21 cellular contexts compared by ENCODE assay signal in the genomic region with DNA sequence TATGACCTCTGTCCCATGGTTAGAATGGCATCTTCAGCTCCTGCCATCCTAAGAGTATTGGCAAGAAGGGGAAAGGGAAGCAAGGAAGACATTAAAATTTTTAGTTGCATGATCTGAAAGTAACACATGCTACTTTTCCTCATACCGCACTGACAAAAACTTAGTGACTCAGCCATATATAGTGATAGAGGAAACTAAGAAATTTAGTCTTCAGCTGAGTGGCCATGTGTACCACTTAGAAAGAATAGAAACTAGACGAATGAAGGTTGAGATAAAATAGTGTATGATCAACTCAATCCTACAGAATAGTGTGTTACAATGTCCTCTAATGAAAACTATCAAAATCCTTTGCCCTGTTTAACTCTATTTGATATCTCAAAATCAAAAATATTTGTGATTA.
"Had no signal": no experiment of that assay in that cellular context is flagged by ENCODE, and none has a peak within 500 bp of the region (broad histone marks: within the 10 kb centered on the region; RNA-seq: fewer than 3 reads in every experiment).

No MANE protein-coding gene starts in this region.

- H2AFZ ChIP-seq: neural progenitor cell had no signal

- H3K9me3 Mint-ChIP-seq: activated naive CD4-positive, alpha-beta T cell treated with anti-CD3 and anti-CD28 coated beads for 36 hours; immature natural killer cell had no signal

- H3K4me3 Mint-ChIP-seq: activated naive CD4-positive, alpha-beta T cell treated with anti-CD3 and anti-CD28 coated beads for 36 hours; activated naive CD8-positive, alpha-beta T cell treated with anti-CD3 and anti-CD28 coated beads, Interleukin-2, amount 50 U/mL, for 24 hours; mesothelial cell of epicardium; neural progenitor cell; stimulated activated naive CD8-positive, alpha-beta T cell treated with anti-CD3 and anti-CD28 coated beads, Interleukin-15, amount 100 ng/mL, for 72 hours had no signal

- H3K4me1 ChIP-seq: breast epithelium, right lobe of liver, testis had no signal

- H3K9me3 ChIP-seq: breast epithelium, lower lobe of right lung, psoas muscle, right lobe of liver, testis had no signal

- H3K27me3 Mint-ChIP-seq: activated naive CD8-positive, alpha-beta T cell treated with anti-CD3 and anti-CD28 coated beads, Interleukin-2, amount 50 U/mL, for 24 hours; stimulated activated naive CD8-positive, alpha-beta T cell treated with anti-CD3 and anti-CD28 coated beads, Interleukin-15, amount 100 ng/mL, for 72 hours had no signal

- FAIRE-seq: frontal cortex had no signal

- H3K9ac ChIP-seq: neural progenitor cell had no signal

- H3K4me3 ChIP-seq: breast epithelium, lower lobe of right lung, neural progenitor cell, psoas muscle, right lobe of liver, testis had no signal

- ATAC-seq: activated naive CD8-positive, alpha-beta T cell treated with anti-CD3 and anti-CD28 coated beads, Interleukin-2, amount 50 U/mL, for 24 hours; left cardiac atrium; lower lobe of right lung; psoas muscle; stimulated activated naive CD8-positive, alpha-beta T cell treated with anti-CD3 and anti-CD28 coated beads, Interleukin-15, amount 100 ng/mL, for 72 hours had no signal

- H3K4me2 ChIP-seq: neural progenitor cell had no signal

- H3K4me1 Mint-ChIP-seq: mesothelial cell of epicardium had no signal

- H3K27ac Mint-ChIP-seq: activated naive CD4-positive, alpha-beta T cell treated with anti-CD3 and anti-CD28 coated beads for 36 hours; activated naive CD8-positive, alpha-beta T cell treated with anti-CD3 and anti-CD28 coated beads, Interleukin-2, amount 50 U/mL, for 24 hours; activated T-helper 2 cell treated with anti-CD3 and anti-CD28 coated beads, Interferon-gamma antibody, Interleukin-2, Interleukin-4, amounts not matched to agents 10 μg/mL and 5 μg/mL and 100 μg/mL, durations not matched to agents 14 hours and 24 hours and 36 hours; mesothelial cell of epicardium; neural progenitor cell; stimulated activated naive CD8-positive, alpha-beta T cell treated with anti-CD3 and anti-CD28 coated beads, Interleukin-15, amount 100 ng/mL, for 72 hours had no signal

- H3K27me3 ChIP-seq: breast epithelium, neural progenitor cell, right lobe of liver, testis had no signal

- DNase-seq: activated CD4-positive, CD25-positive, alpha-beta regulatory T cell treated with anti-CD3 and anti-CD28 coated beads, Interleukin-2, amount 50 U/mL, for 72 hours; activated naive CD4-positive, alpha-beta T cell treated with anti-CD3 and anti-CD28 coated beads for 36 hours; activated naive CD8-positive, alpha-beta T cell treated with anti-CD3 and anti-CD28 coated beads, Interleukin-2, amount 50 U/mL, for 24 hours; activated T-cell treated with anti-CD3 and anti-CD28 coated beads for 4 hours; aorta; cerebellar nuclear complex; effector CD8-positive, alpha-beta T cell; head of caudate nucleus; immature natural killer cell; left cardiac atrium; lower lobe of right lung; psoas muscle; right lobe of liver; stimulated activated naive CD8-positive, alpha-beta T cell treated with anti-CD3 and anti-CD28 coated beads, Interleukin-15, amount 100 ng/mL, for 72 hours; T-helper 9 cell; testis had no signal

- H3K36me3 ChIP-seq: breast epithelium, lower lobe of right lung, neural progenitor cell, right lobe of liver had no signal

- H3K27ac ChIP-seq: breast epithelium, lower lobe of right lung, neural progenitor cell, psoas muscle, right lobe of liver, testis had no signal
